ENCODE assay signal across 1 cellular context in the genomic region with DNA sequence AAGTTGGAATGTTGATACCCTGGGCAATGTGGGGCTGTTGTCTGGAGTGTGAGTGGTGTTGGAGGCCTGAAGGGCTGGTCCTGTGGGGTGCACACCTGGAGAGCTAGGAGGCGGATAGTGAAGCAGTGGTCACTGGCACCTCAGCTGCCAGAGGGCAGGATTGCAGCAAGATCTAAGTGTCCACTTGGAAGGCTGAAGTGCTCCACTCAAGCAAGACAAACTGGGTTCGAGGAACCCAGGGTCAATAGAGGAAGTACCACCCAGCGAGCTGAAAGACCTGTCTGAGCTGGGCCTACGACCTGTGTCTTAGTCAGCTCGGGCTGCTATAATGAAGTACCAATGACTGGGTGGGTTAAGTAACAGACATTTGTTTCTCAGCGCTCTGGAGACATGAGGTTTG.
TF ChIP-seq lines count a peak whose summit lies in the region.

No MANE protein-coding gene starts in this region.

TF ChIP-seq in H1, 55 proteins besides CTCF, POLR2A, EP300 and RAD21:
- TF ChIP-seq SP2 (IDR thresholded peaks at IDR 0.05; ENCODE audit: low read length) (no peak), SAP30 (IDR thresholded peaks at IDR 0.05; ENCODE audit: insufficient read depth, insufficient replicate concordance, low read length) (no peak), GABPA (IDR thresholded peaks at IDR 0.05; ENCODE audit: borderline replicate concordance, insufficient read depth, low read length) (no peak), GTF2F1 (IDR thresholded peaks at IDR 0.05; ENCODE audit: borderline replicate concordance, low read depth, low read length) (no peak), RFX5 (IDR thresholded peaks at IDR 0.05; ENCODE audit: borderline replicate concordance, low read depth, low read length) (no peak), CBX5 (IDR thresholded peaks at IDR 0.05; ENCODE audit: low read depth, low read length) (no peak), EGR1 (IDR thresholded peaks at IDR 0.05; ENCODE audit: borderline replicate concordance, low read depth, low read length) (no peak), TAF1 (IDR thresholded peaks at IDR 0.05; ENCODE audit: low read depth, low read length) (no peak), POU5F1 (IDR thresholded peaks at IDR 0.05; ENCODE audit: low read depth, low read length) (no peak), CHD2 (IDR thresholded peaks at IDR 0.05; ENCODE audit: low read length) (no peak)
